1 cellular context compared by ENCODE assay signal in the genomic region with DNA sequence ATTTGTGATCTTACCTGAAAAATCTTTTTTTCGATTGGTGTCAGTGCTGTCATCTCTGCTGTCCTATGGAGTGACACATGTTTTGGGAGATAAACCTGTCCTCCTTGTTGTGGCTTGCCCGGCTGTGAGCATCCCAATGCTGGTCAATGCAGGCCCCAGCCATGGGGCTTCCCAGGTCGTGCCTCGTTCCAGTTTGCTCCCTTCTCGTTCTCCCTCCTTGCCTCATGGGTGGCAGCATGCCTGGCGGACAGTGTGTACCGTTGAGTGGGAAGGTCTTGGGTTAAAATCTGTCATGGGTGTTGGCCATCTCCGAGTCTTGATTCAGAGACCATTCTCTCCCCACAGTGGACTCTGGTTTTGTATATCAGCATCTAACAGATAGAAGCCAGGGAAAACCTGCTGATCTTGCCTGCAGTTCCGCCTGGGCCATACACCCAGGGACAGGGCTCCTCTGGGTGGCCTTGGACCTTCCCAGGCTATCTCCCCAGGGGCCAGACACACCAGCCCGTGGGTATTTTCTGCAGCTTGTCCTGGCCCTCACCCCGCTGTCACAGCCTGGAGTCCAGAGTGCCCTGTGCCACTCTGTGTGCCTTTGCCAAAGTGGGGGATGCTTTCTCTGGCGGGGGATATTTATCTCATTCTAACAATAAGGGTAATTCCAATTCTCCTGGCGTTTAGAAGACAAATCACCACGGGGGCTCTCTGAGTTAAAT.
TF ChIP-seq lines count a peak whose summit lies in the region.

No MANE protein-coding gene starts in this region.

TF ChIP-seq in K562, 482 proteins besides CTCF, POLR2A, EP300 and RAD21 (continued from another document):
- no peak for TF ChIP-seq UBTF (IDR thresholded peaks at IDR 0.05; ENCODE audit: borderline replicate concordance in 1 of 2, low read depth in 2 of 2, low read length in 2 of 2)
- peak; percentile 1; the same call in 1 of the 2 replicates for TF ChIP-seq PKNOX1 (IDR thresholded peaks at IDR 0.05)
